ENCODE assay signal across 23 cellular contexts in genomic region chr12:104510873-104511243, GRCh38. TPM values are rescaled to one million over a fixed set of nuclear protein-coding genes. Genes with fewer than 3 reads are reported as not detected.
DNase-seq lines count a peak whose midpoint lies in the region; ATAC-seq and TF ChIP-seq lines count a peak whose summit lies in the region.
"Had no signal": no experiment of that assay in that cellular context is flagged by ENCODE, and none has a peak within 500 bp of the region (broad histone marks: within the 10 kb centered on the region; RNA-seq: fewer than 3 reads in every experiment).

No MANE protein-coding gene starts in this region.

- H3K27ac ChIP-seq in CD4-positive, alpha-beta T cell (ENCODE audit: low read depth, low read length): no peak overlapping the region
- no peak overlapping the region for H3K27ac ChIP-seq in naive thymus-derived CD4-positive, alpha-beta T cell (ENCODE audit: low read depth, low read length)
- H3K27ac ChIP-seq: epithelial cell of prostate had no signal

- no peak for DNase-seq in activated CD4-positive, alpha-beta T cell treated with anti-CD3 and anti-CD28 coated beads, Interleukin-2, amount 10 ng/mL, durations not matched to agents 7 days and 5 days
- no peak for DNase-seq in activated CD4-positive, alpha-beta T cell treated with anti-CD3 and anti-CD28 coated beads for 1 hour
- DNase-seq in CD4-positive, alpha-beta T cell: no peak
- no peak for DNase-seq in activated B cell treated with CpG ODN at 0.5 μM for 24 hours
- DNase-seq in naive thymus-derived CD4-positive, alpha-beta T cell: no peak
- no peak for DNase-seq in SKM-1 (lab: John Stamatoyannopoulos, UW; ENCODE audit: unreplicated experiment)
- no peak for DNase-seq in C1 segment of cervical spinal cord (lab: John Stamatoyannopoulos, UW)
- DNase-seq: activated CD4-positive, CD25-positive, alpha-beta regulatory T cell treated with anti-CD3 and anti-CD28 coated beads, Interleukin-2, amount 50 U/mL, for 72 hours; Caco-2; cerebellar nuclear complex; DMS79 treated with DMSO at 0.1 percent for 48 hours; islet precursor cell; left ventricle myocardium superior; naive B cell; NCI-H2029; NCI-H69; SHP77 treated with DMSO at 0.1 percent for 48 hours had no signal

- H3K4me3 ChIP-seq in naive thymus-derived CD4-positive, alpha-beta T cell (ENCODE audit: low read length): no peak overlapping the region
- H3K4me3 ChIP-seq: skin epidermis, tibial nerve had no signal

- no peak for ATAC-seq in CD4-positive, alpha-beta T cell (ENCODE audit: poor library complexity)
- no peak for ATAC-seq in activated B cell treated with CpG ODN at 0.5 μM for 24 hours (ENCODE audit: low read depth)
- no peak for ATAC-seq in naive thymus-derived CD4-positive, alpha-beta T cell
- no peak for ATAC-seq in GM18868 (IDR thresholded peaks at IDR 0.05; ENCODE audit: unreplicated experiment)
- ATAC-seq: HCT116, left ventricle myocardium superior, Panc1 had no signal

- no peaks in the 10 kb centered on the region for H3K27me3 Mint-ChIP-seq in activated CD4-positive, alpha-beta T cell treated with anti-CD3 and anti-CD28 coated beads, Interleukin-2, amount 10 ng/mL, durations not matched to agents 7 days and 5 days
- H3K27me3 Mint-ChIP-seq in CD4-positive, alpha-beta T cell: no peaks in the 10 kb centered on the region
- no peaks in the 10 kb centered on the region for H3K27me3 Mint-ChIP-seq in activated B cell treated with CpG ODN at 0.5 μM for 24 hours
- H3K27me3 Mint-ChIP-seq in naive thymus-derived CD4-positive, alpha-beta T cell: no peaks in the 10 kb centered on the region
- H3K27me3 Mint-ChIP-seq: naive B cell had no signal

- H3K36me3 ChIP-seq in naive thymus-derived CD4-positive, alpha-beta T cell (ENCODE audit: control insufficient read depth in 2 of 3, insufficient read depth in 3 of 3, low read length in 3 of 3): no peaks in the 10 kb centered on the region
- H3K36me3 ChIP-seq: tibial nerve had no signal

- peak overlapping the region; percentile 61 for H3K27ac Mint-ChIP-seq in activated CD4-positive, alpha-beta T cell treated with anti-CD3 and anti-CD28 coated beads, Interleukin-2, amount 10 ng/mL, durations not matched to agents 7 days and 5 days
- peak overlapping the region; percentile 38 for H3K27ac Mint-ChIP-seq in CD4-positive, alpha-beta T cell
- peak overlapping the region; percentile 67 for H3K27ac Mint-ChIP-seq in activated B cell treated with CpG ODN at 0.5 μM for 24 hours
- peak overlapping the region in 5 of 9 donors; percentile 9 to 73 (median 41) for H3K27ac Mint-ChIP-seq in naive thymus-derived CD4-positive, alpha-beta T cell

- peaks cover 22 to 29% of the 10 kb centered on the region in 2 donors for H3K4me1 ChIP-seq in naive thymus-derived CD4-positive, alpha-beta T cell (ENCODE audit: control insufficient read depth in 2 of 2, insufficient read depth in 2 of 2, low read length in 2 of 2)
- H3K4me1 ChIP-seq: Caco-2 had no signal

- POLR2A ChIA-PET in activated CD4-positive, alpha-beta T cell treated with anti-CD3 and anti-CD28 coated beads, Interleukin-2, amount 10 ng/mL, durations not matched to agents 7 days and 5 days (lab: Charles Lee): no interaction called here
- POLR2A ChIA-PET in CD4-positive, alpha-beta T cell (lab: Charles Lee): interaction anchor here (1.0 to 1.3 kb wide), 2 partner anchors 22 to 51 kb away, joined by 3 read pairs; no protein-coding TSS in a partner anchor
- POLR2A ChIA-PET in activated B cell treated with CpG ODN at 0.5 μM for 24 hours (lab: Charles Lee): interaction anchor here (2.1 kb wide), 1 partner anchor 33 kb away, joined by 5 read pairs; no protein-coding TSS in a partner anchor
- POLR2A ChIA-PET in naive thymus-derived CD4-positive, alpha-beta T cell (lab: Charles Lee): interaction anchor here (0.6 kb wide), 1 partner anchor 10 kb away, joined by 3 read pairs; no protein-coding TSS in a partner anchor

- TF ChIP-seq CTCF in CD4-positive, alpha-beta T cell (IDR thresholded peaks at IDR 0.05): no peak
- no peak for TF ChIP-seq CTCF in activated B cell treated with CpG ODN at 0.5 μM for 24 hours (IDR thresholded peaks at IDR 0.05)

- intact Hi-C loops in CD4-positive, alpha-beta T cell (cut with DNase I, micrococcal nuclease): no loop called here
- intact Hi-C loops in activated B cell treated with CpG ODN at 0.5 μM for 24 hours (cut with micrococcal nuclease): no loop called here
- intact Hi-C loops in naive thymus-derived CD4-positive, alpha-beta T cell (cut with micrococcal nuclease): no loop called here

- H3K9me3 ChIP-seq in CD4-positive, alpha-beta T cell (ENCODE audit: control insufficient read depth, low read length): no peaks in the 10 kb centered on the region
- H3K9me3 ChIP-seq in naive thymus-derived CD4-positive, alpha-beta T cell (ENCODE audit: control insufficient read depth in 2 of 3, low read length in 3 of 3): no peaks in the 10 kb centered on the region
- H3K9me3 ChIP-seq: Caco-2 had no signal

- CTCF ChIA-PET in activated CD4-positive, alpha-beta T cell treated with anti-CD3 and anti-CD28 coated beads, Interleukin-2, amount 10 ng/mL, durations not matched to agents 7 days and 5 days (lab: Charles Lee): interaction anchor here (0.6 to 2.4 kb wide), 3 partner anchors 9 to 268 kb away, joined by 4 to 5 read pairs (median 4); no protein-coding TSS in a partner anchor
- CTCF ChIA-PET in CD4-positive, alpha-beta T cell (lab: Charles Lee): interaction anchor here (0.5 to 1.3 kb wide), 2 partner anchors 9 to 187 kb away, joined by 3 read pairs; no protein-coding TSS in a partner anchor
- CTCF ChIA-PET in activated B cell treated with CpG ODN at 0.5 μM for 24 hours (lab: Charles Lee): no interaction called here
- CTCF ChIA-PET in naive thymus-derived CD4-positive, alpha-beta T cell (lab: Charles Lee): no interaction called here

- peaks cover 12% of the 10 kb centered on the region for H3K9me3 Mint-ChIP-seq in activated CD4-positive, alpha-beta T cell treated with anti-CD3 and anti-CD28 coated beads, Interleukin-2, amount 10 ng/mL, durations not matched to agents 7 days and 5 days
- H3K9me3 Mint-ChIP-seq in CD4-positive, alpha-beta T cell: no peaks in the 10 kb centered on the region
- H3K9me3 Mint-ChIP-seq in activated B cell treated with CpG ODN at 0.5 μM for 24 hours: no peaks in the 10 kb centered on the region
- peaks cover 0 to 7% (median 0%) of the 10 kb centered on the region in 11 donors for H3K9me3 Mint-ChIP-seq in naive thymus-derived CD4-positive, alpha-beta T cell

- H3K27me3 ChIP-seq in CD4-positive, alpha-beta T cell (ENCODE audit: control insufficient read depth, insufficient read depth, low read length): no peaks in the 10 kb centered on the region
- no peaks in the 10 kb centered on the region for H3K27me3 ChIP-seq in naive thymus-derived CD4-positive, alpha-beta T cell (ENCODE audit: control insufficient read depth in 2 of 2, insufficient read depth in 2 of 2, low read length in 2 of 2)
- H3K27me3 ChIP-seq: tibial nerve had no signal

- peaks cover 68% of the 10 kb centered on the region for H3K4me1 Mint-ChIP-seq in activated CD4-positive, alpha-beta T cell treated with anti-CD3 and anti-CD28 coated beads, Interleukin-2, amount 10 ng/mL, durations not matched to agents 7 days and 5 days
- peaks cover 84% of the 10 kb centered on the region for H3K4me1 Mint-ChIP-seq in CD4-positive, alpha-beta T cell (ENCODE audit: low read depth)
- H3K4me1 Mint-ChIP-seq in activated B cell treated with CpG ODN at 0.5 μM for 24 hours: peaks cover 73% of the 10 kb centered on the region
- H3K4me1 Mint-ChIP-seq in naive thymus-derived CD4-positive, alpha-beta T cell: peaks cover 58 to 81% (median 73%) of the 10 kb centered on the region in 7 donors

- H3K4me3 Mint-ChIP-seq in activated CD4-positive, alpha-beta T cell treated with anti-CD3 and anti-CD28 coated beads, Interleukin-2, amount 10 ng/mL, durations not matched to agents 7 days and 5 days: no peak overlapping the region
- H3K4me3 Mint-ChIP-seq in CD4-positive, alpha-beta T cell: peak overlapping the region; percentile 14
- H3K4me3 Mint-ChIP-seq in activated B cell treated with CpG ODN at 0.5 μM for 24 hours: no peak overlapping the region
- peak overlapping the region in 6 of 10 donors; percentile 4 to 66 (median 42) for H3K4me3 Mint-ChIP-seq in naive thymus-derived CD4-positive, alpha-beta T cell

- peaks cover 59% of the 10 kb centered on the region for H3K36me3 Mint-ChIP-seq in activated CD4-positive, alpha-beta T cell treated with anti-CD3 and anti-CD28 coated beads, Interleukin-2, amount 10 ng/mL, durations not matched to agents 7 days and 5 days (ENCODE audit: low read depth)
- H3K36me3 Mint-ChIP-seq in CD4-positive, alpha-beta T cell (ENCODE audit: low read depth): peaks cover 18% of the 10 kb centered on the region
- no peaks in the 10 kb centered on the region for H3K36me3 Mint-ChIP-seq in activated B cell treated with CpG ODN at 0.5 μM for 24 hours (ENCODE audit: low read depth)
- H3K36me3 Mint-ChIP-seq in naive thymus-derived CD4-positive, alpha-beta T cell: peaks cover 0 to 53% (median 18%) of the 10 kb centered on the region in 5 donors

RNA-seq across cellular contexts. Expression of gene CHST11, which starts 54.1 kb away (rescaled TPM):
- total RNA-seq in activated CD4-positive, alpha-beta T cell treated with anti-CD3 and anti-CD28 coated beads, Interleukin-2, amount 10 ng/mL, durations not matched to agents 7 days and 5 days: 10 to 100 TPM; 56.4 to 56.6 TPM
- 10 to 100 TPM; 53.4 to 53.6 TPM for total RNA-seq in CD4-positive, alpha-beta T cell
- total RNA-seq in activated B cell treated with CpG ODN at 0.5 μM for 24 hours: 40.1 and 40.6 TPM in 2 replicates
- total RNA-seq in naive thymus-derived CD4-positive, alpha-beta T cell: 10 to 100 TPM; 31.9 to 74.3 (median 42.0) TPM
- polyA plus RNA-seq in naive thymus-derived CD4-positive, alpha-beta T cell: 10 to 100 TPM; 23.4 to 28.7 TPM

Comparison
In these comparisons a context has a peak if more than half of its experiments do, and no peak if none do; other contexts are left out.
1. H3K4me3 Mint-ChIP-seq: peak in CD4-positive, alpha-beta T cell (single experiment) and naive thymus-derived CD4-positive, alpha-beta T cell (6 of 10); none in activated CD4-positive, alpha-beta T cell treated with anti-CD3 and anti-CD28 coated beads, Interleukin-2, amount 10 ng/mL, durations not matched to agents 7 days and 5 days (single experiment) and activated B cell treated with CpG ODN at 0.5 μM for 24 hours (single experiment).
2. CTCF ChIA-PET loops: an anchor here in activated CD4-positive, alpha-beta T cell treated with anti-CD3 and anti-CD28 coated beads, Interleukin-2, amount 10 ng/mL, durations not matched to agents 7 days and 5 days (0.6 to 2.4 kb wide) and CD4-positive, alpha-beta T cell (0.5 to 1.3 kb wide); none called in activated B cell treated with CpG ODN at 0.5 μM for 24 hours and naive thymus-derived CD4-positive, alpha-beta T cell.
3. Peak in every context shown above with its lines, with median percentiles within 50 percentile points of each other: H3K27ac Mint-ChIP-seq.